Comparison of ENCODE assay signal across 21 cellular contexts in the genomic region with DNA sequence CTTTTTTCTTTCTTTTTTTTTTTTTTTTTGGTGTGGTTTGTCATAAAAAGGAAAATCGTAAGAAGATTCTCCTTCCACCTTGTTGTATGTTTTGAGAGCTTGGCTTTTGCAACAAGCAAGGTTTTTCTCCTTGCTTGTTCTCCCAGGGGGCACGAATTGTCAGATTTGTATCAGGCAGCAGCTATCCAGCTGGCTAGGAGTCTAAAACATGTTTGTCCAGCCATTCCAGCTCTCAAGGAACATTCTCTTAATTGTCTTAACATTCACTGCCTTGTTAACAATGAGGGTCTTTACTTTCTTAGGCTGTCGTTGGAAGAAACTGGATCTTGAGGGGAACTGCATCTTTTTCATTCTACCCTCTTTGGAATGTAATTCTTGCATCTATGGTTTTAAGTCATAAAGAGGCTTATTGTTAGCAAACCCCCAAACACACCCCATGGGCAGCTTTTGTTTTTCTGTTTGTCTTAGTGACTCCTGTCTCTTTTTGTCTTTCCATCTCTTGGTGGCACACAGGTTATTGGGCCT. TPM values are rescaled to one million over a fixed set of nuclear protein-coding genes. Genes with fewer than 3 reads are reported as not detected.
DNase-seq lines count a peak whose midpoint lies in the region; ATAC-seq, FAIRE-seq and TF ChIP-seq lines count a peak whose summit lies in the region.
"Had no signal": no experiment of that assay in that cellular context is flagged by ENCODE, and none has a peak within 500 bp of the region (broad histone marks: within the 10 kb centered on the region; RNA-seq: fewer than 3 reads in every experiment).

No MANE protein-coding gene starts in this region.

- peak overlapping the region; percentile 76 for H3K27ac Mint-ChIP-seq in Caco-2 (ENCODE audit: unreplicated experiment)
- no peak overlapping the region for H3K27ac Mint-ChIP-seq in neural progenitor cell
- no peak overlapping the region for H3K27ac Mint-ChIP-seq in stimulated activated naive B cell treated with anti-CD40 and anti-IgM and Interleukin-4, amounts not matched to agents 10 μg/mL and 1 μg/mL and 100 μg/mL, for 72 hours
- H3K27ac Mint-ChIP-seq in T-helper 2 cell treated with Interferon-gamma antibody and Interleukin-4, amounts not matched to agents 5 μg/mL and 100 μg/mL, for 36 hours = no peak overlapping the region
- H3K27ac Mint-ChIP-seq: CD4-positive, alpha-beta memory T cell had no signal

- DNase-seq in Caco-2 (no peak), NCI-H82 (lab: John Stamatoyannopoulos, UW) (peak; percentile 28), H1 (ENCODE audit: low read depth in 1 of 2, low spot score in 2 of 2) (no peak), neural progenitor cell (ENCODE audit: low spot score) (peak; percentile 52), NCI-H187 (lab: John Stamatoyannopoulos, UW) (no peak)
- DNase-seq in stimulated activated naive B cell treated with anti-CD40 and anti-IgM and Interleukin-4, amounts not matched to agents 10 μg/mL and 1 μg/mL and 100 μg/mL, for 72 hours = no peak
- no peak for DNase-seq in T-helper 2 cell treated with Interferon-gamma antibody and Interleukin-4, amounts not matched to agents 5 μg/mL and 100 μg/mL, for 36 hours (ENCODE audit: low spot score)
- DNase-seq: 8988T; CD4-positive, alpha-beta memory T cell; DMS153; GOT3; MG63; NCI-H1417; NCI-H1694 treated with DMSO at 0.1 percent for 48 hours; NCI-H748 treated with DMSO at 0.1 percent for 48 hours; SJCRH30 had no signal

- no peak overlapping the region for H2BK20ac ChIP-seq in H1 (ENCODE audit: low read length)

- H3K27ac ChIP-seq in H1 (ENCODE audit: low read depth, low read length) (no peak overlapping the region), neural progenitor cell (peak overlapping the region; percentile 87)
- H3K27ac ChIP-seq: BLaER1 treated with 17β-estradiol and CSF1 and Interleukin-3, amounts not matched to agents 10 nM and 100 nM; SJCRH30 had no signal

- no peaks in the 10 kb centered on the region; the same call in 1 of the 2 replicates for H3K79me1 ChIP-seq in H1 (ENCODE audit: low read depth, low read length)

- H3K36me3 Mint-ChIP-seq in Caco-2 (ENCODE audit: insufficient read depth, unreplicated experiment) = peaks cover 29% of the 10 kb centered on the region
- H3K36me3 Mint-ChIP-seq in neural progenitor cell = no peaks in the 10 kb centered on the region
- no peaks in the 10 kb centered on the region for H3K36me3 Mint-ChIP-seq in stimulated activated naive B cell treated with anti-CD40 and anti-IgM and Interleukin-4, amounts not matched to agents 10 μg/mL and 1 μg/mL and 100 μg/mL, for 72 hours
- no peaks in the 10 kb centered on the region for H3K36me3 Mint-ChIP-seq in T-helper 2 cell treated with Interferon-gamma antibody and Interleukin-4, amounts not matched to agents 5 μg/mL and 100 μg/mL, for 36 hours (ENCODE audit: low read depth)
- H3K36me3 Mint-ChIP-seq: CD4-positive, alpha-beta memory T cell had no signal

- H3K14ac ChIP-seq in H1 (ENCODE audit: insufficient read length) = no peak overlapping the region

- H3K36me3 ChIP-seq in Caco-2 (ENCODE audit: control insufficient read depth, insufficient read depth, low read length) (no peaks in the 10 kb centered on the region; the same call in 1 of the 2 replicates), H1 (ENCODE audit: control insufficient read depth in 2 of 4, insufficient read depth in 4 of 4, low read length in 3 of 4) (no peaks in the 10 kb centered on the region), neural progenitor cell (no peaks in the 10 kb centered on the region)
- H3K36me3 ChIP-seq: BLaER1 treated with 17β-estradiol and CSF1 and Interleukin-3, amounts not matched to agents 10 nM and 100 nM; MG63; SJCRH30 had no signal

- no peak overlapping the region for H2BK120ac ChIP-seq in H1 (replicated peaks; ENCODE audit: low read depth, low read length)

- no peak overlapping the region for H3K56ac ChIP-seq in H1 (replicated peaks; ENCODE audit: insufficient read length, low read depth, low read length)

- H3K4me1 Mint-ChIP-seq in Caco-2 (ENCODE audit: low read depth, unreplicated experiment) (peaks cover 51% of the 10 kb centered on the region), neural progenitor cell (peaks cover 4% of the 10 kb centered on the region)
- H3K4me1 Mint-ChIP-seq in stimulated activated naive B cell treated with anti-CD40 and anti-IgM and Interleukin-4, amounts not matched to agents 10 μg/mL and 1 μg/mL and 100 μg/mL, for 72 hours = no peaks in the 10 kb centered on the region
- no peaks in the 10 kb centered on the region for H3K4me1 Mint-ChIP-seq in T-helper 2 cell treated with Interferon-gamma antibody and Interleukin-4, amounts not matched to agents 5 μg/mL and 100 μg/mL, for 36 hours (ENCODE audit: low read depth)
- H3K4me1 Mint-ChIP-seq: CD4-positive, alpha-beta memory T cell had no signal

- H3K9me3 Mint-ChIP-seq in Caco-2 (ENCODE audit: unreplicated experiment) = no peaks in the 10 kb centered on the region
- no peaks in the 10 kb centered on the region for H3K9me3 Mint-ChIP-seq in neural progenitor cell
- H3K9me3 Mint-ChIP-seq in stimulated activated naive B cell treated with anti-CD40 and anti-IgM and Interleukin-4, amounts not matched to agents 10 μg/mL and 1 μg/mL and 100 μg/mL, for 72 hours = peaks cover 0 to 2% of the 10 kb centered on the region in 2 donors
- no peaks in the 10 kb centered on the region for H3K9me3 Mint-ChIP-seq in T-helper 2 cell treated with Interferon-gamma antibody and Interleukin-4, amounts not matched to agents 5 μg/mL and 100 μg/mL, for 36 hours

- no peak for ATAC-seq in stimulated activated naive B cell treated with anti-CD40 and anti-IgM and Interleukin-4, amounts not matched to agents 10 μg/mL and 1 μg/mL and 100 μg/mL, for 72 hours (replicated peaks)
- ATAC-seq in GM21737 (IDR thresholded peaks at IDR 0.05; ENCODE audit: unreplicated experiment) = no peak

- H4K8ac ChIP-seq in H1 (ENCODE audit: extremely low read depth, insufficient read depth, low read length) = no peak overlapping the region

- TF ChIP-seq EP300 in H1 (IDR thresholded peaks at IDR 0.05; ENCODE audit: borderline replicate concordance in 1 of 2, low read depth in 2 of 2, low read length in 2 of 2) = no peak

- H3K4me2 ChIP-seq in H1 (ENCODE audit: insufficient read depth in 1 of 2, low read depth in 2 of 2, low read length in 2 of 2) (0 out of 4 replicates have a peak overlapping the region, but pooled peaks of 1 of the 2 experiments have one; percentile 13), neural progenitor cell (peak overlapping the region; percentile 13)
- H3K4me2 ChIP-seq: BLaER1 treated with 17β-estradiol and CSF1 and Interleukin-3, amounts not matched to agents 10 nM and 100 nM had no signal

- H3K23ac ChIP-seq in H1 (ENCODE audit: insufficient read length) = no peak overlapping the region

- CTCF ChIA-PET in Caco-2 (lab: Charles Lee) = no interaction called here
- CTCF ChIA-PET in H1 (lab: Charles Lee; ENCODE audit: partially characterized antibody) = interaction anchor here (1.3 to 2.3 kb wide), 4 partner anchors 8 to 185 kb away, joined by 4 to 10 read pairs (median 5); no protein-coding TSS in a partner anchor

- H3K4me3 ChIP-seq in Caco-2 (ENCODE audit: low read depth, low read length) (no peak overlapping the region), H1 (ENCODE audit: extremely low read depth in 1 of 4, insufficient read depth in 2 of 4, low read depth in 3 of 4, low read length in 4 of 4) (no peak overlapping the region), neural progenitor cell (no peak overlapping the region)
- H3K4me3 ChIP-seq: BLaER1 treated with 17β-estradiol and CSF1 and Interleukin-3, amounts not matched to agents 10 nM and 100 nM; MG63; SJCRH30 had no signal

- H2BK5ac ChIP-seq in H1 (ENCODE audit: low read depth, low read length) = no peak overlapping the region

- H3K4me3 Mint-ChIP-seq in Caco-2 (ENCODE audit: unreplicated experiment) = no peak overlapping the region
- H3K4me3 Mint-ChIP-seq in neural progenitor cell = no peak overlapping the region
- no peak overlapping the region for H3K4me3 Mint-ChIP-seq in stimulated activated naive B cell treated with anti-CD40 and anti-IgM and Interleukin-4, amounts not matched to agents 10 μg/mL and 1 μg/mL and 100 μg/mL, for 72 hours
- no peak overlapping the region for H3K4me3 Mint-ChIP-seq in T-helper 2 cell treated with Interferon-gamma antibody and Interleukin-4, amounts not matched to agents 5 μg/mL and 100 μg/mL, for 36 hours
- H3K4me3 Mint-ChIP-seq: CD4-positive, alpha-beta memory T cell had no signal

- BruUV-seq in Caco-2 (replicated peaks; lab: Mats Ljungman, UMichigan) = no TSS peak

- H3K23me2 ChIP-seq in H1 (ENCODE audit: low read depth, low read length) = no peaks in the 10 kb centered on the region

- H3K27me3 Mint-ChIP-seq in Caco-2 (ENCODE audit: insufficient read depth, unreplicated experiment) (no peaks in the 10 kb centered on the region), neural progenitor cell (ENCODE audit: insufficient read depth, low read depth) (no peaks in the 10 kb centered on the region)
- no peaks in the 10 kb centered on the region for H3K27me3 Mint-ChIP-seq in stimulated activated naive B cell treated with anti-CD40 and anti-IgM and Interleukin-4, amounts not matched to agents 10 μg/mL and 1 μg/mL and 100 μg/mL, for 72 hours
- peaks cover 3% of the 10 kb centered on the region for H3K27me3 Mint-ChIP-seq in T-helper 2 cell treated with Interferon-gamma antibody and Interleukin-4, amounts not matched to agents 5 μg/mL and 100 μg/mL, for 36 hours (ENCODE audit: low read depth)

- H2AK5ac ChIP-seq in H1 (ENCODE audit: low read depth, low read length) = no peak overlapping the region

- no peak overlapping the region for H2BK15ac ChIP-seq in H1 (ENCODE audit: low read length)

- H3K79me2 ChIP-seq in H1 (ENCODE audit: control insufficient read depth in 1 of 2, insufficient read depth in 2 of 2, low read length in 2 of 2) (no peaks in the 10 kb centered on the region), neural progenitor cell (ENCODE audit: low read depth) (peaks cover 5% of the 10 kb centered on the region)

- H3K27me3 ChIP-seq in Caco-2 (replicated peaks; ENCODE audit: control insufficient read depth, insufficient read depth, low read length) (no peaks in the 10 kb centered on the region), H1 (replicated peaks in 1 of 4; ENCODE audit: control insufficient read depth in 3 of 4, extremely low read depth in 1 of 4, insufficient read depth in 3 of 4, low read length in 3 of 4) (peaks cover 0 to 3% (median 0%) of the 10 kb centered on the region in 4 experiments; a peak in 1 of 7 replicates), neural progenitor cell (no peaks in the 10 kb centered on the region)
- H3K27me3 ChIP-seq: BLaER1 treated with 17β-estradiol and CSF1 and Interleukin-3, amounts not matched to agents 10 nM and 100 nM; MG63; SJCRH30 had no signal

- H4K20me1 ChIP-seq in H1 (replicated peaks in 1 of 2; ENCODE audit: control insufficient read depth in 1 of 2, insufficient read depth in 2 of 2, low read length in 2 of 2) (no peaks in the 10 kb centered on the region), neural progenitor cell (ENCODE audit: low read depth) (no peaks in the 10 kb centered on the region)
- H4K20me1 ChIP-seq: BLaER1 treated with 17β-estradiol and CSF1 and Interleukin-3, amounts not matched to agents 10 nM and 100 nM had no signal

- 63% methylated on average over 3 of the region's 3 CpGs; no CpG with 5 or more reads in 1 of the 2 experiments for WGBS in H1 (ENCODE audit: extremely low coverage in 1 of 2, insufficient coverage in 1 of 2, insufficient read length in 1 of 2, insufficient replicate concordance in 2 of 2, low coverage in 1 of 2, low lambda C conversion rate in 2 of 2, missing lambda C conversion rate in 1 of 2), 2 experiments

- H3K4me1 ChIP-seq in Caco-2 (peaks cover 64% of the 10 kb centered on the region), H1 (replicated peaks in 1 of 4; ENCODE audit: control insufficient read depth in 3 of 4, insufficient read depth in 4 of 4, low read length in 3 of 4) (peaks cover 4 to 10% (median 5%) of the 10 kb centered on the region in 4 experiments; a peak in 4 of 7 replicates), neural progenitor cell (peaks cover 31% of the 10 kb centered on the region)
- H3K4me1 ChIP-seq: BLaER1 treated with 17β-estradiol and CSF1 and Interleukin-3, amounts not matched to agents 10 nM and 100 nM; SJCRH30 had no signal

- no peak overlapping the region for H2BK12ac ChIP-seq in H1 (ENCODE audit: low read depth, low read length)

- H3K18ac ChIP-seq in H1 (ENCODE audit: extremely low read depth, low read length) = no peak overlapping the region; the same call in 1 of the 2 replicates

- peaks cover 33% of the 10 kb centered on the region for H3F3A ChIP-seq in neural progenitor cell (ENCODE audit: low read depth)

- H3K9me3 ChIP-seq in Caco-2 = no peaks in the 10 kb centered on the region
- H3K9me3 ChIP-seq in H1 (ENCODE audit: insufficient read depth in 2 of 2, low read depth in 1 of 2, low read length in 1 of 2) = no peaks in the 10 kb centered on the region
- no peaks in the 10 kb centered on the region for H3K9me3 ChIP-seq in neural progenitor cell (ENCODE audit: low read depth)
- H3K9me3 ChIP-seq: BLaER1 treated with 17β-estradiol and CSF1 and Interleukin-3, amounts not matched to agents 10 nM and 100 nM; MG63; SJCRH30 had no signal

- no peak overlapping the region for H2AFZ ChIP-seq in H1 (ENCODE audit: low read length)
- no peak overlapping the region for H2AFZ ChIP-seq in neural progenitor cell (replicated peaks)

- TF ChIP-seq RAD21 in H1 (IDR thresholded peaks at IDR 0.05 in 1 of 2, conservative IDR thresholded peaks at IDR 0.05 in 1 of 2; ENCODE audit: low read depth in 2 of 2, low read length in 2 of 2) = no peak

- no peak for FAIRE-seq in H1 (lab: Jason Lieb, UNC)
- FAIRE-seq: G401.6, GM12892, RCC 7860 had no signal

- no peak for TF ChIP-seq CTCF in Caco-2 (IDR thresholded peaks at IDR 0.05; ENCODE audit: insufficient read depth in 1 of 2, low read depth in 1 of 2, low read length in 1 of 2, severe bottlenecking in 1 of 2, unreplicated experiment in 1 of 2)
- TF ChIP-seq CTCF in H1 (IDR thresholded peaks at IDR 0.05; ENCODE audit: control extremely low read depth in 1 of 3, insufficient read depth in 1 of 3, low read depth in 1 of 3, low read length in 3 of 3) = no peak
- no peak for TF ChIP-seq CTCF in neural progenitor cell (IDR thresholded peaks at IDR 0.05)

- H3K9ac ChIP-seq in H1 (replicated peaks in 1 of 4; ENCODE audit: extremely low read depth in 1 of 4, low read depth in 3 of 4, low read length in 3 of 4) (no peak overlapping the region), neural progenitor cell (no peak overlapping the region)
- H3K9ac ChIP-seq: BLaER1 treated with 17β-estradiol and CSF1 and Interleukin-3, amounts not matched to agents 10 nM and 100 nM had no signal

- H3K4ac ChIP-seq in H1 (replicated peaks; ENCODE audit: insufficient read length, low read depth, low read length) = no peak overlapping the region

- no peak overlapping the region for H4K5ac ChIP-seq in H1 (ENCODE audit: insufficient read length, low read depth, low read length)

- no peak for TF ChIP-seq POLR2A in H1 (IDR thresholded peaks at IDR 0.05; ENCODE audit: control extremely low read depth in 1 of 2, low read depth in 2 of 2, low read length in 2 of 2)

- peak overlapping the region; percentile 22 for H4K91ac ChIP-seq in H1 (replicated peaks; ENCODE audit: insufficient read length, low read length)

- POLR2A ChIA-PET in Caco-2 (lab: Charles Lee) = no interaction called here
- POLR2A ChIA-PET in H1 (lab: Charles Lee; ENCODE audit: partially characterized antibody) = interaction anchor here (0.7 kb wide), 1 partner anchor 15 kb away, joined by 3 read pairs; no protein-coding TSS in a partner anchor

- intact Hi-C loops in Caco-2 (cut with micrococcal nuclease; ENCODE audit: unreplicated experiment) = no loop called here

RNA-seq across cellular contexts. Expression of gene SHTN1, which starts 14.6 kb away (rescaled TPM):
- 80.8 and 86.9 TPM in 2 replicates for total RNA-seq in Caco-2 (2022)
- 12.7 and 13.9 TPM in 2 replicates for total RNA-seq in H1 (2021; fragmentation: NEBNext Ultra II Directional; extraction: Animal tissue kit (Norgen Biotek cat#: 25700))
- 1.7 and 3.3 TPM in 2 replicates for polyA plus RNA-seq in H1 (2011; rRNA removed)
- 4.5 TPM for polyA plus RNA-seq in H1 (2011; cell fraction: cytosol; rRNA removed)
- 3.7 TPM for polyA plus RNA-seq in H1 (2011; cell fraction: nucleus; rRNA removed)
- 7.9 to 11.9 TPM (median 8.9 TPM) in 4 replicates for polyA plus RNA-seq in H1 (2012, experiment 1 of 2)
- polyA plus RNA-seq in H1 (2012, experiment 2 of 2) = 0.94 TPM
- polyA plus RNA-seq in H1 (2013, experiment 1 of 2) = 13.9 TPM
- polyA plus RNA-seq in H1 (2013, experiment 2 of 2) = 14.4 TPM
- polyA minus RNA-seq in H1 (2011; rRNA and poly(A)+ RNA removed) = 2.3 and 4.8 TPM in 2 replicates
- polyA minus RNA-seq in H1 (2011; cell fraction: cytosol; rRNA and poly(A)+ RNA removed) = 6.6 TPM
- polyA minus RNA-seq in H1 (2011; cell fraction: nucleus; rRNA and poly(A)+ RNA removed) = 10.2 TPM
- total RNA-seq in neural progenitor cell (ENCODE audit: low replicate concordance) = 13.2 and 17.3 TPM in 2 replicates

Comparison
In these comparisons a context has a peak if more than half of its experiments do, and no peak if none do; other contexts are left out.
1. DNase-seq: peak in NCI-H82 (single experiment) and neural progenitor cell (single experiment); none in Caco-2 (0 of 2), H1 (0 of 2), NCI-H187 (0 of 2), stimulated activated naive B cell treated with anti-CD40 and anti-IgM and Interleukin-4, amounts not matched to agents 10 μg/mL and 1 μg/mL and 100 μg/mL, for 72 hours (single experiment) and T-helper 2 cell treated with Interferon-gamma antibody and Interleukin-4, amounts not matched to agents 5 μg/mL and 100 μg/mL, for 36 hours (single experiment).